In the genomic region with DNA sequence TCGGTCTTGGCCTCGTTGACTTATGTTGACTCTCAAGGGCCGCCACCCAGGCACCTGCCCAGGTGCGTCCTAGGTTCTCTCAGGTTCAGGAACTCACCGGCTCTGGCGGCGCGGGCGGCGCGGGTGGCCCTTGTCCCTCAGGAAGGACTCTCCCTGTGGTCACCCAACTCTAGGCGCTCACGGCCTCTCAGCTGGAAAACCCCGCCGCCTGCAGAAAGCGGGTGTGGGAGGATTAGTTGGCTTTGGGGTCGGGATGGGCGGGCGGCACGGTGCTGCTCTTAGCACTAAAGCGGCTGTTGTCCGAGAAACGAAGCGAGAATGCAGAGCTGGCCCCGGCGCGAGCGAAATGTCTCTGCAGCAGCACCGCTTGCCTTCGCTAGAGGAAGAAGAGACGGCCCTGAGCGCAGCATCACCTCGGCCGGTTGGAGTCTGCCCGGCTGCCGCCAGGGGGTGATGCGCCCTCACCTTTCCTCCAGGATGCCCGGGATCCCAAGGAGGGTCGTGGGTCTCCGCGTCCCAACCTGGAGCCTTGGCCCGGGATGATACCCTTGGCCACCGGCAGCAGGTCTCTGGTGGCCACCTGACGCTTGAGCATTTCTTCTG, we compare ENCODE assay signal across 8 cellular contexts. TPM values are rescaled to one million over a fixed set of nuclear protein-coding genes. Genes with fewer than 3 reads are reported as not detected.
DNase-seq lines count a peak whose midpoint lies in the region; ATAC-seq and TF ChIP-seq lines count a peak whose summit lies in the region.

No MANE protein-coding gene starts in this region.

- H3K36me3 ChIP-seq in GM06990 (ENCODE audit: control insufficient read depth, insufficient read depth, low read length), result no peaks in the 10 kb centered on the region

- H3K4me3 Mint-ChIP-seq in activated T-cell treated with anti-CD3 and anti-CD28 coated beads, Interleukin-2, amount 50 U/mL, for 4 hours, result no peak overlapping the region

- no peaks in the 10 kb centered on the region for H3K36me3 Mint-ChIP-seq in activated T-cell treated with anti-CD3 and anti-CD28 coated beads, Interleukin-2, amount 50 U/mL, for 4 hours (ENCODE audit: insufficient read depth)

- ATAC-seq in activated T-cell treated with anti-CD3 and anti-CD28 coated beads, Interleukin-2, amount 50 U/mL, for 4 hours, result peak; percentile 78 to 82
- no peak for ATAC-seq in GM18861 (IDR thresholded peaks at IDR 0.05; ENCODE audit: unreplicated experiment)

- peaks cover 15% of the 10 kb centered on the region for H3K4me1 Mint-ChIP-seq in activated T-cell treated with anti-CD3 and anti-CD28 coated beads, Interleukin-2, amount 50 U/mL, for 4 hours (ENCODE audit: low read depth)

- H3K4me3 ChIP-seq in GM06990 (replicated peaks; ENCODE audit: low read depth, low read length), result no peak overlapping the region

- peaks cover 30% of the 10 kb centered on the region for H3K27me3 Mint-ChIP-seq in activated T-cell treated with anti-CD3 and anti-CD28 coated beads, Interleukin-2, amount 50 U/mL, for 4 hours (ENCODE audit: low read depth)

- no peaks in the 10 kb centered on the region for H3K9me3 Mint-ChIP-seq in activated T-cell treated with anti-CD3 and anti-CD28 coated beads, Interleukin-2, amount 50 U/mL, for 4 hours

- no peaks in the 10 kb centered on the region for H3K27me3 ChIP-seq in GM06990 (replicated peaks; ENCODE audit: control insufficient read depth, insufficient read depth, low read length)

- DNase-seq in GM06990 (ENCODE audit: extremely low read depth, insufficient read length) (peak; percentile 27), M059J (ENCODE audit: low read depth) (peak; percentile 38), glomerular visceral epithelial cell (ENCODE audit: extremely low spot score) (peak; percentile 32), nucleus accumbens (lab: John Stamatoyannopoulos, UW) (peak in 45 of 56 donors; percentile 3 to 73 (median 24)), NCI-H446 (lab: John Stamatoyannopoulos, UW) (no peak), MV-4-11 (lab: John Stamatoyannopoulos, UW) (no peak)
- DNase-seq in activated T-cell treated with anti-CD3 and anti-CD28 coated beads, Interleukin-2, amount 50 U/mL, for 4 hours, result peak; percentile 13

- TF ChIP-seq CTCF in GM06990 (IDR thresholded peaks at IDR 0.05; ENCODE audit: insufficient read depth, low read length, poor library complexity, severe bottlenecking), result peak; percentile 56

RNA-seq across cellular contexts. Expression of a gene that starts 8.1 kb away (rescaled TPM):
- total RNA-seq in M059J (2014; rRNA removed; shearing (Covaris generic)), result 14.0 and 15.1 TPM in 2 replicates
- 10 to 100 TPM; 19.3 to 20.2 (median 19.7) TPM for total RNA-seq in activated T-cell treated with anti-CD3 and anti-CD28 coated beads, Interleukin-2, amount 50 U/mL, for 4 hours

RNA-seq across cellular contexts. Expression of a gene that starts 44.9 kb away (rescaled TPM):
- total RNA-seq in M059J (2014; rRNA removed; shearing (Covaris generic)), result 15.9 and 28.7 TPM in 2 replicates
- 10 to 100 TPM; 71.7 to 74.6 (median 71.8) TPM for total RNA-seq in activated T-cell treated with anti-CD3 and anti-CD28 coated beads, Interleukin-2, amount 50 U/mL, for 4 hours

Comparison
In these comparisons a context has a peak if more than half of its experiments do, and no peak if none do; other contexts are left out.
1. DNase-seq: peak in GM06990 (single experiment), M059J (single experiment), activated T-cell treated with anti-CD3 and anti-CD28 coated beads, Interleukin-2, amount 50 U/mL, for 4 hours (single experiment), glomerular visceral epithelial cell (single experiment) and nucleus accumbens (45 of 56); none in NCI-H446 (0 of 2) and MV-4-11 (single experiment).